Comparison of ENCODE assay signal across 1 cellular context in the genomic region with DNA sequence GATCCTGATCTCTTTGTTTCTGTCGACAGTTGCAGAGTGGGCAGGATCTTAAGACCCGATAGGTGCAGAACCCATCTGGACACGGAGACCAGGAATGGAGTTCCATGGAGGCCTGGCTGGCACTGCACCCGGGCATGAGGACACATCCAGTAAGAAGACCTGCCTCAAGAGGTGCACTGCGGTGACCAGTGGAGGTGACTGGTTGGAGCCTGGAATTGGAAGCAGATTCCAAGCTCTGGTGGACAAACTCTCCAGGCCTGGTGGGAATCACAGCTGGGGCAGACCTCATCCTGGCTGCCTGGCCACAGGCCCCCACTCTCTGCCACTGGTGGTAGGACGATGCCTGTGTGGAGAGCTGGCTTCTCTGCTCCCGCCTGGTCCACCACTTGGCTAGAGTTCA.
TF ChIP-seq lines count a peak whose summit lies in the region.

No MANE protein-coding gene starts in this region.

TF ChIP-seq in GM23338, 12 proteins besides CTCF, POLR2A, EP300 and RAD21:
- TF ChIP-seq JUNB (IDR thresholded peaks at IDR 0.05; ENCODE audit: unreplicated experiment) = no peak
- TF ChIP-seq, protein P1, sequence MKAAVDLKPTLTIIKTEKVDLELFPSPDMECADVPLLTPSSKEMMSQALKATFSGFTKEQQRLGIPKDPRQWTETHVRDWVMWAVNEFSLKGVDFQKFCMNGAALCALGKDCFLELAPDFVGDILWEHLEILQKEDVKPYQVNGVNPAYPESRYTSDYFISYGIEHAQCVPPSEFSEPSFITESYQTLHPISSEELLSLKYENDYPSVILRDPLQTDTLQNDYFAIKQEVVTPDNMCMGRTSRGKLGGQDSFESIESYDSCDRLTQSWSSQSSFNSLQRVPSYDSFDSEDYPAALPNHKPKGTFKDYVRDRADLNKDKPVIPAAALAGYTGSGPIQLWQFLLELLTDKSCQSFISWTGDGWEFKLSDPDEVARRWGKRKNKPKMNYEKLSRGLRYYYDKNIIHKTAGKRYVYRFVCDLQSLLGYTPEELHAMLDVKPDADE (IDR thresholded peaks at IDR 0.05) = no peak
- no peak for TF ChIP-seq EZH2phosphoT487 (IDR thresholded peaks at IDR 0.05; ENCODE audit: unreplicated experiment)
- TF ChIP-seq, protein P2, sequence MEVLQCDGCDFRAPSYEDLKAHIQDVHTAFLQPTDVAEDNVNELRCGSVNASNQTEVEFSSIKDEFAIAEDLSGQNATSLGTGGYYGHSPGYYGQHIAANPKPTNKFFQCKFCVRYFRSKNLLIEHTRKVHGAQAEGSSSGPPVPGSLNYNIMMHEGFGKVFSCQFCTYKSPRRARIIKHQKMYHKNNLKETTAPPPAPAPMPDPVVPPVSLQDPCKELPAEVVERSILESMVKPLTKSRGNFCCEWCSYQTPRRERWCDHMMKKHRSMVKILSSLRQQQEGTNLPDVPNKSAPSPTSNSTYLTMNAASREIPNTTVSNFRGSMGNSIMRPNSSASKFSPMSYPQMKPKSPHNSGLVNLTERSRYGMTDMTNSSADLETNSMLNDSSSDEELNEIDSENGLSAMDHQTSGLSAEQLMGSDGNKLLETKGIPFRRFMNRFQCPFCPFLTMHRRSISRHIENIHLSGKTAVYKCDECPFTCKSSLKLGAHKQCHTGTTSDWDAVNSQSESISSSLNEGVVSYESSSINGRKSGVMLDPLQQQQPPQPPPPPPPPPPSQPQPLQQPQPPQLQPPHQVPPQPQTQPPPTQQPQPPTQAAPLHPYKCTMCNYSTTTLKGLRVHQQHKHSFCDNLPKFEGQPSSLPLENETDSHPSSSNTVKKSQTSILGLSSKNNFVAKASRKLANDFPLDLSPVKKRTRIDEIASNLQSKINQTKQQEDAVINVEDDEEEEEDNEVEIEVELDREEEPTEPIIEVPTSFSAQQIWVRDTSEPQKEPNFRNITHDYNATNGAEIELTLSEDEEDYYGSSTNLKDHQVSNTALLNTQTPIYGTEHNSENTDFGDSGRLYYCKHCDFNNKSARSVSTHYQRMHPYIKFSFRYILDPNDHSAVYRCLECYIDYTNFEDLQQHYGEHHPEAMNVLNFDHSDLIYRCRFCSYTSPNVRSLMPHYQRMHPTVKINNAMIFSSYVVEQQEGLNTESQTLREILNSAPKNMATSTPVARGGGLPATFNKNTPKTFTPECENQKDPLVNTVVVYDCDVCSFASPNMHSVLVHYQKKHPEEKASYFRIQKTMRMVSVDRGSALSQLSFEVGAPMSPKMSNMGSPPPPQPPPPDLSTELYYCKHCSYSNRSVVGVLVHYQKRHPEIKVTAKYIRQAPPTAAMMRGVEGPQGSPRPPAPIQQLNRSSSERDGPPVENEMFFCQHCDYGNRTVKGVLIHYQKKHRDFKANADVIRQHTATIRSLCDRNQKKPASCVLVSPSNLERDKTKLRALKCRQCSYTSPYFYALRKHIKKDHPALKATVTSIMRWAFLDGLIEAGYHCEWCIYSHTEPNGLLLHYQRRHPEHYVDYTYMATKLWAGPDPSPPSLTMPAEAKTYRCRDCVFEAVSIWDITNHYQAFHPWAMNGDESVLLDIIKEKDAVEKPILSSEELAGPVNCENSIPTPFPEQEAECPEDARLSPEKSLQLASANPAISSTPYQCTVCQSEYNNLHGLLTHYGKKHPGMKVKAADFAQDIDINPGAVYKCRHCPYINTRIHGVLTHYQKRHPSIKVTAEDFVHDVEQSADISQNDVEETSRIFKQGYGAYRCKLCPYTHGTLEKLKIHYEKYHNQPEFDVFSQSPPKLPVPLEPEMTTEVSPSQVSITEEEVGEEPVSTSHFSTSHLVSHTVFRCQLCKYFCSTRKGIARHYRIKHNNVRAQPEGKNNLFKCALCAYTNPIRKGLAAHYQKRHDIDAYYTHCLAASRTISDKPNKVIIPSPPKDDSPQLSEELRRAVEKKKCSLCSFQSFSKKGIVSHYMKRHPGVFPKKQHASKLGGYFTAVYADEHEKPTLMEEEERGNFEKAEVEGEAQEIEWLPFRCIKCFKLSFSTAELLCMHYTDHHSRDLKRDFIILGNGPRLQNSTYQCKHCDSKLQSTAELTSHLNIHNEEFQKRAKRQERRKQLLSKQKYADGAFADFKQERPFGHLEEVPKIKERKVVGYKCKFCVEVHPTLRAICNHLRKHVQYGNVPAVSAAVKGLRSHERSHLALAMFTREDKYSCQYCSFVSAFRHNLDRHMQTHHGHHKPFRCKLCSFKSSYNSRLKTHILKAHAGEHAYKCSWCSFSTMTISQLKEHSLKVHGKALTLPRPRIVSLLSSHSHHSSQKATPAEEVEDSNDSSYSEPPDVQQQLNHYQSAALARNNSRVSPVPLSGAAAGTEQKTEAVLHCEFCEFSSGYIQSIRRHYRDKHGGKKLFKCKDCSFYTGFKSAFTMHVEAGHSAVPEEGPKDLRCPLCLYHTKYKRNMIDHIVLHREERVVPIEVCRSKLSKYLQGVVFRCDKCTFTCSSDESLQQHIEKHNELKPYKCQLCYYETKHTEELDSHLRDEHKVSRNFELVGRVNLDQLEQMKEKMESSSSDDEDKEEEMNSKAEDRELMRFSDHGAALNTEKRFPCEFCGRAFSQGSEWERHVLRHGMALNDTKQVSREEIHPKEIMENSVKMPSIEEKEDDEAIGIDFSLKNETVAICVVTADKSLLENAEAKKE (CRISPR knock-in tag; IDR thresholded peaks at IDR 0.05) = no peak
- TF ChIP-seq ZNF331 (CRISPR knock-in tag; IDR thresholded peaks at IDR 0.05; ENCODE audit: low read depth) = no peak
- TF ChIP-seq ZNF114 (CRISPR knock-in tag; IDR thresholded peaks at IDR 0.05) = no peak
- no peak for TF ChIP-seq CREB1 (CRISPR knock-in tag; IDR thresholded peaks at IDR 0.05; ENCODE audit: low read depth)
- TF ChIP-seq NANOG (IDR thresholded peaks at IDR 0.05; ENCODE audit: borderline replicate concordance) = no peak
- TF ChIP-seq, protein P3, sequence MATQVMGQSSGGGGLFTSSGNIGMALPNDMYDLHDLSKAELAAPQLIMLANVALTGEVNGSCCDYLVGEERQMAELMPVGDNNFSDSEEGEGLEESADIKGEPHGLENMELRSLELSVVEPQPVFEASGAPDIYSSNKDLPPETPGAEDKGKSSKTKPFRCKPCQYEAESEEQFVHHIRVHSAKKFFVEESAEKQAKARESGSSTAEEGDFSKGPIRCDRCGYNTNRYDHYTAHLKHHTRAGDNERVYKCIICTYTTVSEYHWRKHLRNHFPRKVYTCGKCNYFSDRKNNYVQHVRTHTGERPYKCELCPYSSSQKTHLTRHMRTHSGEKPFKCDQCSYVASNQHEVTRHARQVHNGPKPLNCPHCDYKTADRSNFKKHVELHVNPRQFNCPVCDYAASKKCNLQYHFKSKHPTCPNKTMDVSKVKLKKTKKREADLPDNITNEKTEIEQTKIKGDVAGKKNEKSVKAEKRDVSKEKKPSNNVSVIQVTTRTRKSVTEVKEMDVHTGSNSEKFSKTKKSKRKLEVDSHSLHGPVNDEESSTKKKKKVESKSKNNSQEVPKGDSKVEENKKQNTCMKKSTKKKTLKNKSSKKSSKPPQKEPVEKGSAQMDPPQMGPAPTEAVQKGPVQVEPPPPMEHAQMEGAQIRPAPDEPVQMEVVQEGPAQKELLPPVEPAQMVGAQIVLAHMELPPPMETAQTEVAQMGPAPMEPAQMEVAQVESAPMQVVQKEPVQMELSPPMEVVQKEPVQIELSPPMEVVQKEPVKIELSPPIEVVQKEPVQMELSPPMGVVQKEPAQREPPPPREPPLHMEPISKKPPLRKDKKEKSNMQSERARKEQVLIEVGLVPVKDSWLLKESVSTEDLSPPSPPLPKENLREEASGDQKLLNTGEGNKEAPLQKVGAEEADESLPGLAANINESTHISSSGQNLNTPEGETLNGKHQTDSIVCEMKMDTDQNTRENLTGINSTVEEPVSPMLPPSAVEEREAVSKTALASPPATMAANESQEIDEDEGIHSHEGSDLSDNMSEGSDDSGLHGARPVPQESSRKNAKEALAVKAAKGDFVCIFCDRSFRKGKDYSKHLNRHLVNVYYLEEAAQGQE (IDR thresholded peaks at IDR 0.05; ENCODE audit: unreplicated experiment) = no peak
